ENCODE assay signal across 30 cellular contexts in the genomic region with DNA sequence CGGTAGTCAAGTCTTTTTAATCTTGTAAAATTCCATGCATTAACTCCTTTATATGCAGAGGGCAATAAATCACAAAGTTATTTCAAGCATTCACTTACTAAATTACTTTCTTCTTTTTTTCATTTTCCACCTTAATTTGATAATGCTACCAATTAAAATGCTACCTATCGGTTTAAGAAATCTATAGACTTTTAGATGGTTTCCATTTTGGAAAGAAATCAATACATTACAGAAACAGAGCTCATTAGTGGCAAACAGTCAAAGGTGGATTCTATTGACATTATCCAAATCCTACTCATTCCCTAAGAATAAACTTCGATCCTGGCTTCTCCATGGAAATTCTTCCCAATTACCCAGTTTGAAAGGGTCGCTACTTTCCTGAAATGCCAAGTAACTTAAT.
"Had no signal": no experiment of that assay in that cellular context is flagged by ENCODE, and none has a peak within 500 bp of the region (broad histone marks: within the 10 kb centered on the region; RNA-seq: fewer than 3 reads in every experiment).

No MANE protein-coding gene starts in this region.

- H3K36me3 Mint-ChIP-seq: naive thymus-derived CD4-positive, alpha-beta T cell; natural killer cell; neural progenitor cell; stimulated activated memory B cell treated with anti-CD40 and anti-IgM and Interleukin-4, amounts not matched to agents 10 μg/mL and 1 μg/mL and 100 μg/mL, for 72 hours had no signal

- H3K27ac Mint-ChIP-seq: naive thymus-derived CD4-positive, alpha-beta T cell; natural killer cell; neural progenitor cell; stimulated activated memory B cell treated with anti-CD40 and anti-IgM and Interleukin-4, amounts not matched to agents 10 μg/mL and 1 μg/mL and 100 μg/mL, for 72 hours; stimulated activated naive CD8-positive, alpha-beta T cell treated with anti-CD3 and anti-CD28 coated beads, Interleukin-15, amount 100 ng/mL, for 72 hours had no signal

- H3K9me3 ChIP-seq: ovary, psoas muscle, right lobe of liver, sigmoid colon, spleen, thoracic aorta, thyroid gland, tibial nerve, upper lobe of left lung, vagina had no signal

- H3K4me3 Mint-ChIP-seq: naive thymus-derived CD4-positive, alpha-beta T cell; natural killer cell; nephron; neural progenitor cell; stimulated activated memory B cell treated with anti-CD40 and anti-IgM and Interleukin-4, amounts not matched to agents 10 μg/mL and 1 μg/mL and 100 μg/mL, for 72 hours; stimulated activated naive CD8-positive, alpha-beta T cell treated with anti-CD3 and anti-CD28 coated beads, Interleukin-15, amount 100 ng/mL, for 72 hours had no signal

- H3K27ac ChIP-seq: neural progenitor cell, ovary, parathyroid adenoma, psoas muscle, right lobe of liver, sigmoid colon, spleen, thoracic aorta, thyroid gland, tibial nerve, upper lobe of left lung, vagina had no signal

- ATAC-seq: naive thymus-derived CD4-positive, alpha-beta T cell; natural killer cell; psoas muscle; right cardiac atrium; right lobe of liver; stimulated activated memory B cell treated with anti-CD40 and anti-IgM and Interleukin-4, amounts not matched to agents 10 μg/mL and 1 μg/mL and 100 μg/mL, for 72 hours; stimulated activated naive CD8-positive, alpha-beta T cell treated with anti-CD3 and anti-CD28 coated beads, Interleukin-15, amount 100 ng/mL, for 72 hours; stimulated activated naive CD8-positive, alpha-beta T cell treated with anti-CD3 and anti-CD28 coated beads, Interleukin-15, Interleukin-2, amounts not matched to agents 100 U/mL and 50 U/mL, for 24 hours had no signal

- H3K27me3 ChIP-seq: neural progenitor cell, ovary, right lobe of liver, sigmoid colon, spleen, thyroid gland, tibial nerve, upper lobe of left lung, vagina had no signal

- H3K4me1 ChIP-seq: parathyroid adenoma, psoas muscle, thyroid gland, vagina had no signal

- DNase-seq: naive thymus-derived CD4-positive, alpha-beta T cell; natural killer cell; occipital lobe; ovary; posterior cingulate gyrus; psoas muscle; right cardiac atrium; right lobe of liver; sigmoid colon; small intestine; spleen; stimulated activated CD4-positive, alpha-beta T cell treated with anti-CD3 and anti-CD28 coated beads, Interleukin-12 subunit alpha, Interleukin-12 subunit beta, amount 100 ng/mL, for 4 hours; stimulated activated CD4-positive, alpha-beta T cell treated with anti-CD3 and anti-CD28 coated beads, Interleukin-1b, Interleukin-23, amount 100 ng/mL, for 48 hours; stimulated activated CD4-positive, alpha-beta T cell treated with anti-CD3 and anti-CD28 coated beads, Interleukin-4, amount 100 ng/mL, for 1 hour; stimulated activated CD4-positive, alpha-beta T cell treated with anti-CD3 and anti-CD28 coated beads, Interleukin-4, amount 100 ng/mL, for 4 hours; stimulated activated CD8-positive, alpha-beta memory T cell treated with anti-CD3 and anti-CD28 coated beads, Interleukin-4, amount 100 ng/mL, for 48 hours; stimulated activated naive CD4-positive, alpha-beta T cell; stimulated activated naive CD8-positive, alpha-beta T cell treated with anti-CD3 and anti-CD28 coated beads, Interleukin-15, amount 100 ng/mL, for 72 hours; stimulated activated naive CD8-positive, alpha-beta T cell treated with anti-CD3 and anti-CD28 coated beads, Interleukin-15, Interleukin-2, amounts not matched to agents 100 U/mL and 50 U/mL, for 24 hours; thyroid gland; trophoblast cell had no signal

- H3K27me3 Mint-ChIP-seq: progenitor cell of endocrine pancreas had no signal

- H3K4me3 ChIP-seq: neural progenitor cell, ovary, psoas muscle, right lobe of liver, sigmoid colon, spleen, thoracic aorta, thyroid gland, tibial nerve, upper lobe of left lung, vagina had no signal

- H3K36me3 ChIP-seq: neural progenitor cell, ovary, right lobe of liver, sigmoid colon, spleen, thoracic aorta, thyroid gland, tibial nerve, upper lobe of left lung, vagina had no signal

- H3K9me3 Mint-ChIP-seq: naive thymus-derived CD4-positive, alpha-beta T cell; natural killer cell; nephron; neural progenitor cell; stimulated activated memory B cell treated with anti-CD40 and anti-IgM and Interleukin-4, amounts not matched to agents 10 μg/mL and 1 μg/mL and 100 μg/mL, for 72 hours; stimulated activated naive CD8-positive, alpha-beta T cell treated with anti-CD3 and anti-CD28 coated beads, Interleukin-15, amount 100 ng/mL, for 72 hours had no signal

- H3K4me1 Mint-ChIP-seq: naive thymus-derived CD4-positive, alpha-beta T cell; natural killer cell; stimulated activated naive CD8-positive, alpha-beta T cell treated with anti-CD3 and anti-CD28 coated beads, Interleukin-15, amount 100 ng/mL, for 72 hours had no signal
